8 cellular contexts compared by ENCODE assay signal in genomic region chr20:45450097-45450818, GRCh38. TPM values are rescaled to one million over a fixed set of nuclear protein-coding genes. Genes with fewer than 3 reads are reported as not detected.
DNase-seq lines count a peak whose midpoint lies in the region; ATAC-seq and TF ChIP-seq lines count a peak whose summit lies in the region.

No MANE protein-coding gene starts in this region.

- no peaks in the 10 kb centered on the region for H3K9me2 ChIP-seq in DOHH2 (replicated peaks; ENCODE audit: control insufficient read depth, low read length)

- H3K27me3 Mint-ChIP-seq in naive thymus-derived CD4-positive, alpha-beta T cell, result peaks cover 0 to 31% (median 3%) of the 10 kb centered on the region in 5 donors
- H3K27me3 Mint-ChIP-seq in activated CD4-positive, alpha-beta memory T cell treated with anti-CD3 and anti-CD28 coated beads, Interleukin-2, amount 10 ng/mL, durations not matched to agents 7 days and 5 days, result peaks cover 4% of the 10 kb centered on the region
- H3K27me3 Mint-ChIP-seq in activated T-helper 2 cell treated with anti-CD3 and anti-CD28 coated beads, Interferon-gamma antibody, Interleukin-2, Interleukin-4, amounts not matched to agents 10 μg/mL and 5 μg/mL and 100 μg/mL, durations not matched to agents 14 hours and 24 hours and 36 hours (ENCODE audit: low read depth), result no peaks in the 10 kb centered on the region

- H3K27ac ChIP-seq in DOHH2 (ENCODE audit: low read depth, low read length), result no peak overlapping the region
- H3K27ac ChIP-seq in HUES6 (ENCODE audit: low read depth, low read length), result no peak overlapping the region
- no peak overlapping the region for H3K27ac ChIP-seq in naive thymus-derived CD4-positive, alpha-beta T cell (ENCODE audit: low read depth, low read length)

- H3K4me1 ChIP-seq in DOHH2 (ENCODE audit: control insufficient read depth, low read length) (peaks cover 6% of the 10 kb centered on the region), HUES6 (ENCODE audit: control insufficient read depth, insufficient read depth, low read length) (peaks cover 5% of the 10 kb centered on the region; the same call in 1 of the 2 replicates)
- no peaks in the 10 kb centered on the region for H3K4me1 ChIP-seq in naive thymus-derived CD4-positive, alpha-beta T cell (ENCODE audit: control insufficient read depth in 2 of 2, insufficient read depth in 2 of 2, low read length in 2 of 2)

- no peaks in the 10 kb centered on the region for H3K79me2 ChIP-seq in DOHH2 (ENCODE audit: control insufficient read depth, low read length)

- H4K20me1 ChIP-seq in DOHH2 (ENCODE audit: control insufficient read depth, insufficient read depth, low read depth, low read length), result no peaks in the 10 kb centered on the region

- H3K4me3 Mint-ChIP-seq in naive thymus-derived CD4-positive, alpha-beta T cell, result no peak overlapping the region
- no peak overlapping the region for H3K4me3 Mint-ChIP-seq in activated CD4-positive, alpha-beta memory T cell treated with anti-CD3 and anti-CD28 coated beads, Interleukin-2, amount 10 ng/mL, durations not matched to agents 7 days and 5 days
- H3K4me3 Mint-ChIP-seq in activated T-helper 2 cell treated with anti-CD3 and anti-CD28 coated beads, Interferon-gamma antibody, Interleukin-2, Interleukin-4, amounts not matched to agents 10 μg/mL and 5 μg/mL and 100 μg/mL, durations not matched to agents 14 hours and 24 hours and 36 hours (ENCODE audit: low read depth), result no peak overlapping the region

- CTCF ChIA-PET in naive thymus-derived CD4-positive, alpha-beta T cell (lab: Charles Lee), result interaction anchor here (0.5 to 4.1 kb wide), 14 partner anchors 9 to 422 kb away, joined by 3 to 25 read pairs (median 5); partner anchors contain the start of gene SYS1
- CTCF ChIA-PET in activated CD4-positive, alpha-beta memory T cell treated with anti-CD3 and anti-CD28 coated beads, Interleukin-2, amount 10 ng/mL, durations not matched to agents 7 days and 5 days (lab: Charles Lee), result interaction anchor here (0.6 to 10.6 kb wide), 23 partner anchors 8 to 406 kb away, joined by 3 to 114 read pairs (median 5); partner anchors contain the start of gene SYS1

- POLR2A ChIA-PET in naive thymus-derived CD4-positive, alpha-beta T cell (lab: Charles Lee), result interaction anchor here (0.5 to 1.8 kb wide), 3 partner anchors 77 to 511 kb away, joined by 3 to 8 read pairs (median 6); partner anchors contain the start of gene SYS1
- POLR2A ChIA-PET in activated CD4-positive, alpha-beta memory T cell treated with anti-CD3 and anti-CD28 coated beads, Interleukin-2, amount 10 ng/mL, durations not matched to agents 7 days and 5 days (lab: Charles Lee), result interaction anchor here (1.4 kb wide), 2 partner anchors 77 to 87 kb away, joined by 5 to 7 read pairs; partner anchors contain the start of gene SYS1

- H3F3A ChIP-seq in DOHH2 (ENCODE audit: control insufficient read depth, insufficient read depth), result no peaks in the 10 kb centered on the region

- peak overlapping the region; percentile 10 for H3K9ac ChIP-seq in HUES6 (ENCODE audit: low read length)

- H3K4me1 Mint-ChIP-seq in naive thymus-derived CD4-positive, alpha-beta T cell, result peaks cover 0 to 19% (median 8%) of the 10 kb centered on the region in 7 donors
- peaks cover 10% of the 10 kb centered on the region for H3K4me1 Mint-ChIP-seq in activated CD4-positive, alpha-beta memory T cell treated with anti-CD3 and anti-CD28 coated beads, Interleukin-2, amount 10 ng/mL, durations not matched to agents 7 days and 5 days
- peaks cover 6% of the 10 kb centered on the region for H3K4me1 Mint-ChIP-seq in activated T-helper 2 cell treated with anti-CD3 and anti-CD28 coated beads, Interferon-gamma antibody, Interleukin-2, Interleukin-4, amounts not matched to agents 10 μg/mL and 5 μg/mL and 100 μg/mL, durations not matched to agents 14 hours and 24 hours and 36 hours (ENCODE audit: low read depth)

- H3K4me3 ChIP-seq in DOHH2 (ENCODE audit: low read length) (no peak overlapping the region), HUES6 (ENCODE audit: low read depth, low read length) (no peak overlapping the region), epithelial cell of proximal tubule (ENCODE audit: low read depth, low read length) (no peak overlapping the region)
- no peak overlapping the region for H3K4me3 ChIP-seq in naive thymus-derived CD4-positive, alpha-beta T cell (ENCODE audit: low read length)

- peak; percentile 56 for DNase-seq in RPMI7951 (ENCODE audit: low read depth)
- DNase-seq in epithelial cell of proximal tubule (ENCODE audit: low read depth), result peak; percentile 54
- peak in 6 of 9 donors; percentile 19 to 51 (median 38) for DNase-seq in naive thymus-derived CD4-positive, alpha-beta T cell
- no peak for DNase-seq in activated CD4-positive, alpha-beta memory T cell treated with anti-CD3 and anti-CD28 coated beads, Interleukin-2, amount 10 ng/mL, durations not matched to agents 7 days and 5 days
- DNase-seq in activated T-helper 2 cell treated with anti-CD3 and anti-CD28 coated beads, Interferon-gamma antibody, Interleukin-2, Interleukin-4, amounts not matched to agents 10 μg/mL and 5 μg/mL and 100 μg/mL, durations not matched to agents 14 hours and 24 hours and 36 hours (ENCODE audit: low spot score), result no peak
- DNase-seq in activated CD8-positive, alpha-beta memory T cell treated with anti-CD3 and anti-CD28 coated beads for 24 hours, result no peak

- H3K9me3 ChIP-seq in DOHH2 (ENCODE audit: control insufficient read depth, insufficient read depth, low read length), result no peaks in the 10 kb centered on the region
- H3K9me3 ChIP-seq in HUES6 (ENCODE audit: control insufficient read depth, insufficient read depth, low read depth, low read length), result no peaks in the 10 kb centered on the region
- no peaks in the 10 kb centered on the region for H3K9me3 ChIP-seq in naive thymus-derived CD4-positive, alpha-beta T cell (ENCODE audit: control insufficient read depth in 2 of 3, low read length in 3 of 3)

- H3K27ac Mint-ChIP-seq in naive thymus-derived CD4-positive, alpha-beta T cell, result no peak overlapping the region
- H3K27ac Mint-ChIP-seq in activated CD4-positive, alpha-beta memory T cell treated with anti-CD3 and anti-CD28 coated beads, Interleukin-2, amount 10 ng/mL, durations not matched to agents 7 days and 5 days, result no peak overlapping the region
- H3K27ac Mint-ChIP-seq in activated T-helper 2 cell treated with anti-CD3 and anti-CD28 coated beads, Interferon-gamma antibody, Interleukin-2, Interleukin-4, amounts not matched to agents 10 μg/mL and 5 μg/mL and 100 μg/mL, durations not matched to agents 14 hours and 24 hours and 36 hours, result no peak overlapping the region

- H3K9me3 Mint-ChIP-seq in naive thymus-derived CD4-positive, alpha-beta T cell, result no peaks in the 10 kb centered on the region
- H3K9me3 Mint-ChIP-seq in activated CD4-positive, alpha-beta memory T cell treated with anti-CD3 and anti-CD28 coated beads, Interleukin-2, amount 10 ng/mL, durations not matched to agents 7 days and 5 days, result no peaks in the 10 kb centered on the region
- no peaks in the 10 kb centered on the region for H3K9me3 Mint-ChIP-seq in activated T-helper 2 cell treated with anti-CD3 and anti-CD28 coated beads, Interferon-gamma antibody, Interleukin-2, Interleukin-4, amounts not matched to agents 10 μg/mL and 5 μg/mL and 100 μg/mL, durations not matched to agents 14 hours and 24 hours and 36 hours

- H3K4me2 ChIP-seq in DOHH2 (ENCODE audit: low read length), result no peak overlapping the region

- peak; percentile 76 for ATAC-seq in naive thymus-derived CD4-positive, alpha-beta T cell

- TF ChIP-seq CTCF in DOHH2 (IDR thresholded peaks at IDR 0.05; ENCODE audit: low read depth, low read length, poor library complexity, severe bottlenecking) (peak; percentile 84), epithelial cell of proximal tubule (conservative IDR thresholded peaks at IDR 0.05; ENCODE audit: low read depth, low read length) (peak; percentile 75)

- peaks cover 0 to 26% (median 9%) of the 10 kb centered on the region in 5 donors for H3K36me3 Mint-ChIP-seq in naive thymus-derived CD4-positive, alpha-beta T cell
- H3K36me3 Mint-ChIP-seq in activated CD4-positive, alpha-beta memory T cell treated with anti-CD3 and anti-CD28 coated beads, Interleukin-2, amount 10 ng/mL, durations not matched to agents 7 days and 5 days (ENCODE audit: low read depth), result no peaks in the 10 kb centered on the region
- H3K36me3 Mint-ChIP-seq in activated T-helper 2 cell treated with anti-CD3 and anti-CD28 coated beads, Interferon-gamma antibody, Interleukin-2, Interleukin-4, amounts not matched to agents 10 μg/mL and 5 μg/mL and 100 μg/mL, durations not matched to agents 14 hours and 24 hours and 36 hours (ENCODE audit: low read depth), result no peaks in the 10 kb centered on the region

- intact Hi-C loops in naive thymus-derived CD4-positive, alpha-beta T cell (cut with micrococcal nuclease), result loop anchor here (1.0 kb wide), 2 partner anchors 87 to 131 kb away; partner anchors contain the start of gene SYS1 (in 1 of the 2)
- intact Hi-C loops in activated T-helper 2 cell treated with anti-CD3 and anti-CD28 coated beads, Interferon-gamma antibody, Interleukin-2, Interleukin-4, amounts not matched to agents 10 μg/mL and 5 μg/mL and 100 μg/mL, durations not matched to agents 14 hours and 24 hours and 36 hours (cut with micrococcal nuclease), result loop anchor here (5.0 kb wide), 1 partner anchor 133 kb away; no protein-coding TSS in a partner anchor

- 0 out of 2 replicates have a peak, but pooled peaks cover 8% of the 10 kb centered on the region for H3K27me3 ChIP-seq in DOHH2 (ENCODE audit: control insufficient read depth, low read length)
- H3K27me3 ChIP-seq in HUES6 (ENCODE audit: control insufficient read depth, insufficient read depth, low read length), result no peaks in the 10 kb centered on the region; the same call in 1 of the 2 replicates
- peaks cover 0 to 6% of the 10 kb centered on the region in 2 donors for H3K27me3 ChIP-seq in naive thymus-derived CD4-positive, alpha-beta T cell (ENCODE audit: control insufficient read depth in 2 of 2, insufficient read depth in 2 of 2, low read length in 2 of 2)

- H3K36me3 ChIP-seq in DOHH2 (ENCODE audit: control insufficient read depth, low read length), result no peaks in the 10 kb centered on the region
- no peaks in the 10 kb centered on the region for H3K36me3 ChIP-seq in HUES6 (ENCODE audit: control insufficient read depth, insufficient read depth, low read length)
- H3K36me3 ChIP-seq in naive thymus-derived CD4-positive, alpha-beta T cell (ENCODE audit: control insufficient read depth in 2 of 3, insufficient read depth in 3 of 3, low read length in 3 of 3), result no peaks in the 10 kb centered on the region

RNA-seq across cellular contexts. Expression of gene WFDC2, which starts 19.3 kb away (rescaled TPM):
- total RNA-seq in RPMI7951 (2014; rRNA removed; shearing (Covaris generic)), result 0.78 TPM in 1 of 2 replicates, not detected in the other
- 14.7 and 53.3 TPM in 2 replicates for total RNA-seq in epithelial cell of proximal tubule
- 1 to 10 TPM in 2 of 5 experiments, under 1 TPM in 2, not detected in 1; 0.36 to 1.7 (median 1.0) TPM for total RNA-seq in naive thymus-derived CD4-positive, alpha-beta T cell
- not detected for polyA plus RNA-seq in naive thymus-derived CD4-positive, alpha-beta T cell
- not detected for total RNA-seq in activated CD4-positive, alpha-beta memory T cell treated with anti-CD3 and anti-CD28 coated beads, Interleukin-2, amount 10 ng/mL, durations not matched to agents 7 days and 5 days
- total RNA-seq in activated T-helper 2 cell treated with anti-CD3 and anti-CD28 coated beads, Interferon-gamma antibody, Interleukin-2, Interleukin-4, amounts not matched to agents 10 μg/mL and 5 μg/mL and 100 μg/mL, durations not matched to agents 14 hours and 24 hours and 36 hours, result not detected in 2 replicates

RNA-seq across cellular contexts. Expression of gene PIGT, which starts 34.3 kb away (rescaled TPM):
- total RNA-seq in RPMI7951 (2014; rRNA removed; shearing (Covaris generic)), result 196 and 220 TPM in 2 replicates
- 59.9 and 71.0 TPM in 2 replicates for total RNA-seq in epithelial cell of proximal tubule
- total RNA-seq in naive thymus-derived CD4-positive, alpha-beta T cell, result 100 to 1,000 TPM in 1 of 5 experiments, 10 to 100 TPM in 4; 78.7 to 140 (median 85.0) TPM
- 10 to 100 TPM; 82.7 to 98.9 TPM for polyA plus RNA-seq in naive thymus-derived CD4-positive, alpha-beta T cell
- total RNA-seq in activated CD4-positive, alpha-beta memory T cell treated with anti-CD3 and anti-CD28 coated beads, Interleukin-2, amount 10 ng/mL, durations not matched to agents 7 days and 5 days, result 10 to 100 TPM; 52.4 to 53.0 TPM
- total RNA-seq in activated T-helper 2 cell treated with anti-CD3 and anti-CD28 coated beads, Interferon-gamma antibody, Interleukin-2, Interleukin-4, amounts not matched to agents 10 μg/mL and 5 μg/mL and 100 μg/mL, durations not matched to agents 14 hours and 24 hours and 36 hours, result 72.5 and 72.7 TPM in 2 replicates

RNA-seq across cellular contexts. Expression of gene DBNDD2, which starts 42.2 kb away (rescaled TPM):
- 10.1 and 12.5 TPM in 2 replicates for total RNA-seq in RPMI7951 (2014; rRNA removed; shearing (Covaris generic))
- total RNA-seq in epithelial cell of proximal tubule, result 49.6 and 55.2 TPM in 2 replicates
- total RNA-seq in naive thymus-derived CD4-positive, alpha-beta T cell, result 10 to 100 TPM; 12.2 to 22.7 (median 16.3) TPM
- polyA plus RNA-seq in naive thymus-derived CD4-positive, alpha-beta T cell, result 10 to 100 TPM; 15.3 to 22.9 TPM
- total RNA-seq in activated CD4-positive, alpha-beta memory T cell treated with anti-CD3 and anti-CD28 coated beads, Interleukin-2, amount 10 ng/mL, durations not matched to agents 7 days and 5 days, result 10 to 100 TPM; 11.4 to 13.1 TPM
- 12.3 and 12.8 TPM in 2 replicates for total RNA-seq in activated T-helper 2 cell treated with anti-CD3 and anti-CD28 coated beads, Interferon-gamma antibody, Interleukin-2, Interleukin-4, amounts not matched to agents 10 μg/mL and 5 μg/mL and 100 μg/mL, durations not matched to agents 14 hours and 24 hours and 36 hours

Comparison
In these comparisons a context has a peak if more than half of its experiments do, and no peak if none do; other contexts are left out.
1. DNase-seq: peak in RPMI7951 (single experiment), epithelial cell of proximal tubule (single experiment) and naive thymus-derived CD4-positive, alpha-beta T cell (6 of 9); none in activated CD4-positive, alpha-beta memory T cell treated with anti-CD3 and anti-CD28 coated beads, Interleukin-2, amount 10 ng/mL, durations not matched to agents 7 days and 5 days (single experiment), activated T-helper 2 cell treated with anti-CD3 and anti-CD28 coated beads, Interferon-gamma antibody, Interleukin-2, Interleukin-4, amounts not matched to agents 10 μg/mL and 5 μg/mL and 100 μg/mL, durations not matched to agents 14 hours and 24 hours and 36 hours (single experiment) and activated CD8-positive, alpha-beta memory T cell treated with anti-CD3 and anti-CD28 coated beads for 24 hours (single experiment).